Comparison of ENCODE assay signal across 14 cellular contexts in the genomic region with DNA sequence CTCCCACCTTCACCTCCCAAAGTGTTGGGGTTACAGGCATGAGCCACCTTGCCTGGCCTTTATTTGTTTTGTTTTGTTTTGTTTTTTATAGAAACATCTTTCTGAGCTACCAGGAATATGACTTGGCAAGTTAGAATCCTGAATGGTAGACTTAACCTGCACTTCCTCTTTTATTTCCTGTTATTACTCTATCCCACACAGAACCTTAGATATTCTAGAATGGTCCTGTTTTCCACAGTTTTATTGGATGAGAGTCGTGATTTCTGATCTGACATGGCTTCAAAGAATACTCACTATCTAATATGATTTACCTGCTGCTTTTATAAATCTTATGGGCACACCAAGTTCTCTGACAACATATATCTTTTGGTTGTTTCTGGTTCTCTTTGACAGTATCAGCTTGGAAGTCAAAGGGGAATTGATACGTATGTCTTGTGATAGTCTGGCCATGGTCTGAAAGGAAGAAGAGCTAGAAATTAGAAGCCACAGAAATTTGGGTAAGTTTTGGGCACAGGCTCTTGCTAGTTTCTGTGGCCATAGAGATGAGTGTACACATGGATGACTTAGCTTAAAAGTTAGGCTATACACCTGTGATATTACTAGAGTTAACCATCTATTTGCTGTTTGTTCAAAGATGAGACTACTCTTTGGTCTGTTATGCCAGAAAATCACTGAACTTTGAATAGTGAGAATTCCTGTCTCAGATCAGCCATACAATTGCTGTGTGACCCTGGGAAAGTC. TPM values are rescaled to one million over a fixed set of nuclear protein-coding genes. Genes with fewer than 3 reads are reported as not detected.
A peak's percentile ranks its signal among the peaks of the same experiment; 100 is the strongest.
DNase-seq lines count a peak whose midpoint lies in the region; ATAC-seq and TF ChIP-seq lines count a peak whose summit lies in the region.
"Had no signal": no experiment of that assay in that cellular context is flagged by ENCODE, and none has a peak within 500 bp of the region (broad histone marks: within the 10 kb centered on the region; RNA-seq: fewer than 3 reads in every experiment).

No MANE protein-coding gene starts in this region.

- CTCF ChIA-PET in PC-9 (lab: Charles Lee), result no interaction called here

- H4K20me1 ChIP-seq in PC-9 (ENCODE audit: insufficient read depth), result no peaks in the 10 kb centered on the region

- H3K4me1 ChIP-seq in PC-9 (replicated peaks; ENCODE audit: insufficient read depth) (0 out of 2 replicates have a peak, but pooled peaks cover 8% of the 10 kb centered on the region), esophagus squamous epithelium (peaks cover 0 to 7% (median 4%) of the 10 kb centered on the region in 3 donors)

- H3K9me3 Mint-ChIP-seq in stimulated activated naive CD8-positive, alpha-beta T cell treated with anti-CD3 and anti-CD28 coated beads, Interleukin-15, Interleukin-2, amounts not matched to agents 100 ng/mL and 50 ng/mL, for 24 hours, result no peaks in the 10 kb centered on the region
- no peaks in the 10 kb centered on the region for H3K9me3 Mint-ChIP-seq in stimulated activated naive CD8-positive, alpha-beta T cell treated with anti-CD3 and anti-CD28 coated beads, Interleukin-15, amount 100 ng/mL, for 72 hours
- H3K9me3 Mint-ChIP-seq: T-helper 1 cell treated with Interleukin-12 subunit alpha and Interleukin-12 subunit beta and Interleukin-4 antibody, amounts not matched to agents 30 μg/mL and 1 μg/mL, for 36 hours had no signal

- peaks cover 1% of the 10 kb centered on the region for H3K79me2 ChIP-seq in PC-9 (ENCODE audit: low read depth)

- intact Hi-C loops in PC-9 (cut with micrococcal nuclease; ENCODE audit: unreplicated experiment) (no loop called here), esophagus squamous epithelium (cut with DNase I) (no loop called here)

- peak overlapping the region; percentile 38 for H3K27ac Mint-ChIP-seq in stimulated activated naive CD8-positive, alpha-beta T cell treated with anti-CD3 and anti-CD28 coated beads, Interleukin-15, Interleukin-2, amounts not matched to agents 100 ng/mL and 50 ng/mL, for 24 hours
- H3K27ac Mint-ChIP-seq in stimulated activated naive CD8-positive, alpha-beta T cell treated with anti-CD3 and anti-CD28 coated beads, Interleukin-15, amount 100 ng/mL, for 72 hours, result no peak overlapping the region
- H3K27ac Mint-ChIP-seq: T-helper 1 cell treated with Interleukin-12 subunit alpha and Interleukin-12 subunit beta and Interleukin-4 antibody, amounts not matched to agents 30 μg/mL and 1 μg/mL, for 36 hours had no signal

- H3K4me3 ChIP-seq in PC-9 (no peak overlapping the region), esophagus squamous epithelium (no peak overlapping the region)
- H3K4me3 ChIP-seq: suprapubic skin had no signal

- no peaks in the 10 kb centered on the region for H3K36me3 Mint-ChIP-seq in stimulated activated naive CD8-positive, alpha-beta T cell treated with anti-CD3 and anti-CD28 coated beads, Interleukin-15, Interleukin-2, amounts not matched to agents 100 ng/mL and 50 ng/mL, for 24 hours (ENCODE audit: low read depth)

- H3F3A ChIP-seq in PC-9 (ENCODE audit: insufficient read depth, low read depth), result no peaks in the 10 kb centered on the region

- 49 to 63% methylated on average over 2 of the region's 2 CpGs for WGBS in esophagus squamous epithelium, 2 donors

- BruUV-seq in PC-9 (replicated peaks; lab: Mats Ljungman, UMichigan), result no TSS peak

- H3K9me2 ChIP-seq in PC-9 (ENCODE audit: insufficient read depth), result no peaks in the 10 kb centered on the region

- H2AFZ ChIP-seq in PC-9, result no peak overlapping the region

- H3K36me3 ChIP-seq in PC-9 (ENCODE audit: low read depth), result no peaks in the 10 kb centered on the region
- no peaks in the 10 kb centered on the region for H3K36me3 ChIP-seq in esophagus squamous epithelium
- H3K36me3 ChIP-seq: suprapubic skin had no signal

- H3K27ac ChIP-seq in PC-9, result no peak overlapping the region
- no peak overlapping the region for H3K27ac ChIP-seq in esophagus squamous epithelium
- H3K27ac ChIP-seq: suprapubic skin had no signal

- H3K4me2 ChIP-seq in PC-9, result no peak overlapping the region

- POLR2A ChIA-PET in PC-9 (lab: Charles Lee; ENCODE audit: unreplicated experiment), result no interaction called here

- no peak for ATAC-seq in stimulated activated naive CD8-positive, alpha-beta T cell treated with anti-CD3 and anti-CD28 coated beads, Interleukin-15, amount 100 ng/mL, for 72 hours
- ATAC-seq in HG02678 (IDR thresholded peaks at IDR 0.05; ENCODE audit: unreplicated experiment), result peak; percentile 21
- peak; percentile 30 for ATAC-seq in HG03520 (IDR thresholded peaks at IDR 0.05; ENCODE audit: unreplicated experiment)

- H3K4me3 Mint-ChIP-seq in stimulated activated naive CD8-positive, alpha-beta T cell treated with anti-CD3 and anti-CD28 coated beads, Interleukin-15, Interleukin-2, amounts not matched to agents 100 ng/mL and 50 ng/mL, for 24 hours, result no peak overlapping the region
- no peak overlapping the region for H3K4me3 Mint-ChIP-seq in stimulated activated naive CD8-positive, alpha-beta T cell treated with anti-CD3 and anti-CD28 coated beads, Interleukin-15, amount 100 ng/mL, for 72 hours
- H3K4me3 Mint-ChIP-seq: T-helper 1 cell treated with Interleukin-12 subunit alpha and Interleukin-12 subunit beta and Interleukin-4 antibody, amounts not matched to agents 30 μg/mL and 1 μg/mL, for 36 hours had no signal

- TF ChIP-seq CTCF in PC-9 (conservative IDR thresholded peaks at IDR 0.05) (no peak), esophagus squamous epithelium (IDR thresholded peaks at IDR 0.05) (no peak)

- no peaks in the 10 kb centered on the region for H3K9me3 ChIP-seq in PC-9 (ENCODE audit: insufficient read depth, low read depth)
- no peaks in the 10 kb centered on the region for H3K9me3 ChIP-seq in esophagus squamous epithelium
- H3K9me3 ChIP-seq: suprapubic skin had no signal

- DNase-seq in stimulated activated naive CD8-positive, alpha-beta T cell treated with anti-CD3 and anti-CD28 coated beads, Interleukin-15, amount 100 ng/mL, for 72 hours, result no peak
- DNase-seq in PC-9 (no peak), NAMALWA (ENCODE audit: low spot score) (no peak), esophagus squamous epithelium (lab: John Stamatoyannopoulos, UW) (no peak), nucleus accumbens (lab: John Stamatoyannopoulos, UW) (no peak)
- DNase-seq: ACHN; effector memory CD4-positive, alpha-beta T cell; NCI-H69; stimulated activated CD4-positive, alpha-beta T cell treated with anti-CD3 and anti-CD28 coated beads, Interleukin-4, amount 100 ng/mL, for 4 hours had no signal

- H3K4me1 Mint-ChIP-seq in stimulated activated naive CD8-positive, alpha-beta T cell treated with anti-CD3 and anti-CD28 coated beads, Interleukin-15, Interleukin-2, amounts not matched to agents 100 ng/mL and 50 ng/mL, for 24 hours (ENCODE audit: low read depth), result peaks cover 15% of the 10 kb centered on the region
- H3K4me1 Mint-ChIP-seq in stimulated activated naive CD8-positive, alpha-beta T cell treated with anti-CD3 and anti-CD28 coated beads, Interleukin-15, amount 100 ng/mL, for 72 hours, result peaks cover 18% of the 10 kb centered on the region

- no peaks in the 10 kb centered on the region for H3K27me3 ChIP-seq in PC-9 (ENCODE audit: insufficient read depth, low read depth)
- peaks cover 0 to 12% (median 1%) of the 10 kb centered on the region in 4 donors for H3K27me3 ChIP-seq in esophagus squamous epithelium
- H3K27me3 ChIP-seq: suprapubic skin had no signal

- peaks cover 26% of the 10 kb centered on the region for H3K27me3 Mint-ChIP-seq in stimulated activated naive CD8-positive, alpha-beta T cell treated with anti-CD3 and anti-CD28 coated beads, Interleukin-15, Interleukin-2, amounts not matched to agents 100 ng/mL and 50 ng/mL, for 24 hours
- peaks cover 24% of the 10 kb centered on the region for H3K27me3 Mint-ChIP-seq in stimulated activated naive CD8-positive, alpha-beta T cell treated with anti-CD3 and anti-CD28 coated beads, Interleukin-15, amount 100 ng/mL, for 72 hours

- no peak for TF ChIP-seq POLR2A in esophagus squamous epithelium (IDR thresholded peaks at IDR 0.05)

RNA-seq across cellular contexts. Expression of a gene that starts 4.7 kb away (rescaled TPM):
- 44.6 and 60.8 TPM in 2 replicates for total RNA-seq in PC-9 (2021)
- total RNA-seq in esophagus squamous epithelium, result 10 to 100 TPM; 24.9 to 40.1 (median 35.4) TPM

RNA-seq across cellular contexts. Expression of a gene that starts 54.8 kb away (rescaled TPM):
- total RNA-seq in PC-9 (2021) (not detected in 2 replicates), esophagus squamous epithelium (under 1 TPM in 1 of 4 donors, not detected in 3; 0.18 TPM)
